In genomic region chr11:10454902-10455631, GRCh38 we compare ENCODE assay signal across 8 cellular contexts. TPM values are rescaled to one million over a fixed set of nuclear protein-coding genes. Genes with fewer than 3 reads are reported as not detected.
DNase-seq lines count a peak whose midpoint lies in the region; ATAC-seq and TF ChIP-seq lines count a peak whose summit lies in the region.

TSS of gene AMPD3 (plus strand) at chr11:10455264. CDS start at chr11:10461520, 6,256 bp downstream.

- CTCF ChIA-PET in activated CD8-positive, alpha-beta T cell treated with anti-CD3 and anti-CD28 coated beads for 36 hours (lab: Charles Lee) = interaction anchor here (1.2 to 6.4 kb wide), 7 partner anchors 8 to 199 kb away, joined by 3 to 40 read pairs (median 7); partner anchors contain the start of gene RNF141

- peak within 1 kb of the TSS; percentile 89 to 96 (median 90) for H3K4me3 Mint-ChIP-seq in CD4-positive, CD25-positive, alpha-beta regulatory T cell
- H3K4me3 Mint-ChIP-seq in activated CD8-positive, alpha-beta T cell treated with anti-CD3 and anti-CD28 coated beads for 36 hours = peak within 1 kb of the TSS; percentile 91

- intact Hi-C loops in activated CD8-positive, alpha-beta T cell treated with anti-CD3 and anti-CD28 coated beads for 36 hours (cut with micrococcal nuclease) = loop anchor here (5.0 kb wide), 1 partner anchor 82 kb away; no protein-coding TSS in a partner anchor

- peaks cover 14 to 84% (median 65%) of the 10 kb centered on the region in 4 donors for H3K4me1 Mint-ChIP-seq in CD4-positive, CD25-positive, alpha-beta regulatory T cell
- peaks cover 78% of the 10 kb centered on the region for H3K4me1 Mint-ChIP-seq in activated CD8-positive, alpha-beta T cell treated with anti-CD3 and anti-CD28 coated beads for 36 hours (ENCODE audit: low read depth)

- no peaks in the 10 kb centered on the region for H3K36me3 ChIP-seq in CD4-positive, CD25-positive, alpha-beta regulatory T cell (ENCODE audit: control insufficient read depth, insufficient read depth, low read length)

- no peak for ATAC-seq in CD4-positive, CD25-positive, alpha-beta regulatory T cell (ENCODE audit: low read depth in 2 of 2)
- peak; percentile 5 for ATAC-seq in activated CD8-positive, alpha-beta T cell treated with anti-CD3 and anti-CD28 coated beads for 36 hours
- no peak for ATAC-seq in GM18511 (IDR thresholded peaks at IDR 0.05; ENCODE audit: unreplicated experiment)

- peak within 1 kb of the TSS; percentile 77 for H3K4me3 ChIP-seq in CD4-positive, CD25-positive, alpha-beta regulatory T cell (ENCODE audit: low read depth, low read length)
- peak within 1 kb of the TSS; percentile 48 for H3K4me3 ChIP-seq in fibroblast of villous mesenchyme (ENCODE audit: low read depth, low read length)

- TF ChIP-seq CTCF in GM20000 (IDR thresholded peaks at IDR 0.05; ENCODE audit: extremely low read depth, missing control alignments) (no peak), fibroblast of villous mesenchyme (IDR thresholded peaks at IDR 0.05; ENCODE audit: insufficient read depth, low read depth, low read length) (no peak)
- no peak for TF ChIP-seq CTCF in activated CD8-positive, alpha-beta T cell treated with anti-CD3 and anti-CD28 coated beads for 36 hours (IDR thresholded peaks at IDR 0.05)

- H3K36me3 Mint-ChIP-seq in CD4-positive, CD25-positive, alpha-beta regulatory T cell = no peaks in the 10 kb centered on the region
- peaks cover 14% of the 10 kb centered on the region for H3K36me3 Mint-ChIP-seq in activated CD8-positive, alpha-beta T cell treated with anti-CD3 and anti-CD28 coated beads for 36 hours (ENCODE audit: low read depth)

- H3K4me1 ChIP-seq in CD4-positive, CD25-positive, alpha-beta regulatory T cell (ENCODE audit: control insufficient read depth, insufficient read depth, low read length, poor library complexity, severe bottlenecking) = peaks cover 70% of the 10 kb centered on the region

- H3K27ac ChIP-seq in CD4-positive, CD25-positive, alpha-beta regulatory T cell (ENCODE audit: insufficient read depth, low read length, poor library complexity, severe bottlenecking) = peak within 1 kb of the TSS; percentile 74

- peak within 1 kb of the TSS; percentile 92 to 98 (median 98) for H3K27ac Mint-ChIP-seq in CD4-positive, CD25-positive, alpha-beta regulatory T cell
- peak within 1 kb of the TSS; percentile 97 for H3K27ac Mint-ChIP-seq in activated CD8-positive, alpha-beta T cell treated with anti-CD3 and anti-CD28 coated beads for 36 hours

- peaks cover 6% of the 10 kb centered on the region for H3K27me3 Mint-ChIP-seq in CD4-positive, CD25-positive, alpha-beta regulatory T cell
- no peaks in the 10 kb centered on the region for H3K27me3 Mint-ChIP-seq in activated CD8-positive, alpha-beta T cell treated with anti-CD3 and anti-CD28 coated beads for 36 hours

- H3K27me3 ChIP-seq in CD4-positive, CD25-positive, alpha-beta regulatory T cell (ENCODE audit: control insufficient read depth, insufficient read depth, low read length) = no peaks in the 10 kb centered on the region

- DNase-seq in CD4-positive, CD25-positive, alpha-beta regulatory T cell = no peak
- DNase-seq in GM20000 (ENCODE audit: low spot score) (peak; percentile 67), NCI-H1930 (lab: John Stamatoyannopoulos, UW) (peak; percentile 9 to 19), fibroblast of villous mesenchyme (ENCODE audit: low read depth) (peak; percentile 96), retina (peak; percentile 43), GDM1 (lab: John Stamatoyannopoulos, UW) (no peak)
- peak; percentile 61 for DNase-seq in activated CD8-positive, alpha-beta T cell treated with anti-CD3 and anti-CD28 coated beads for 36 hours

- no peaks in the 10 kb centered on the region for H3K9me3 Mint-ChIP-seq in CD4-positive, CD25-positive, alpha-beta regulatory T cell
- H3K9me3 Mint-ChIP-seq in activated CD8-positive, alpha-beta T cell treated with anti-CD3 and anti-CD28 coated beads for 36 hours = no peaks in the 10 kb centered on the region

- no peaks in the 10 kb centered on the region for H3K9me3 ChIP-seq in CD4-positive, CD25-positive, alpha-beta regulatory T cell (ENCODE audit: control insufficient read depth in 2 of 2, low read length in 2 of 2)

- POLR2A ChIA-PET in activated CD8-positive, alpha-beta T cell treated with anti-CD3 and anti-CD28 coated beads for 36 hours (lab: Charles Lee) = interaction anchor here (0.6 to 5.8 kb wide), 9 partner anchors 8 to 296 kb away, joined by 3 to 30 read pairs (median 4); partner anchors contain the start of gene CTR9

RNA-seq across cellular contexts. Expression of gene AMPD3, which starts in this region (rescaled TPM):
- total RNA-seq in CD4-positive, CD25-positive, alpha-beta regulatory T cell = 19.7 TPM
- polyA plus RNA-seq in CD4-positive, CD25-positive, alpha-beta regulatory T cell = 10 to 100 TPM in 1 of 4 donors, 1 to 10 TPM in 3; 6.4 to 11.9 (median 7.3) TPM
- 10 to 100 TPM; 31.1 to 34.2 TPM for total RNA-seq in activated CD8-positive, alpha-beta T cell treated with anti-CD3 and anti-CD28 coated beads for 36 hours
- total RNA-seq in fibroblast of villous mesenchyme = 14.5 and 22.9 TPM in 2 replicates

Comparison
In these comparisons a context has a peak if more than half of its experiments do, and no peak if none do; other contexts are left out.
1. DNase-seq: peak in GM20000 (single experiment), NCI-H1930 (2 of 2), activated CD8-positive, alpha-beta T cell treated with anti-CD3 and anti-CD28 coated beads for 36 hours (single experiment), fibroblast of villous mesenchyme (single experiment) and retina (single experiment); none in CD4-positive, CD25-positive, alpha-beta regulatory T cell (0 of 3) and GDM1 (single experiment).